1 cellular context compared by ENCODE assay signal in the genomic region with DNA sequence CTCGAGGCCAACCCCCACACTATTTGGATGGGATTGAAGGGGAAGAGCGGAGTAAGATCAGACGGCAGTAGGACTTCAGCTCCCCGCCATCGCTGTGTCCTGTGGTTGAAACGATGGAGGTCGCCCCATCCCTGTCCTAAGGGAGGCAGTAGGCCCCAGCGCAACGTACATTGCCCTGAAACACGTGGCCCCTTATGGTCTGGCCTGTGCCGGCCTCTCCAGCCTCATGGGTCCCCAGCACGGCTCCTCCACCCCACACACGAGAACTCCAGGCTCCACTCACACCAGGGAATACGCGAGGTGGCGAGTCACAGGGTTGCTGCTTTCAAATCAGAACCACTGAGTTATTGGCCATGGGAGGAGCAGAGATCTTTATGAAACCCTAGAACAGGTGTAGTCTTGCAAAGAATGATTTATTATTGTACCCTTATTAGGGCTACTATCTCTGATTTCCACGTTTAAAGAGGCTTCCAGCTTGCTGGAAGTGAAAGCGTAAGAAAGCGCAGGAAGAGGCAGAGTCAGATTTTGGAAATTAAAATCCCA.
TF ChIP-seq lines count a peak whose summit lies in the region.

No MANE protein-coding gene starts in this region.

TF ChIP-seq in HepG2, 621 proteins besides CTCF, POLR2A, EP300 and RAD21 (continued from another document and continues in another):
- TF ChIP-seq, protein P1, sequence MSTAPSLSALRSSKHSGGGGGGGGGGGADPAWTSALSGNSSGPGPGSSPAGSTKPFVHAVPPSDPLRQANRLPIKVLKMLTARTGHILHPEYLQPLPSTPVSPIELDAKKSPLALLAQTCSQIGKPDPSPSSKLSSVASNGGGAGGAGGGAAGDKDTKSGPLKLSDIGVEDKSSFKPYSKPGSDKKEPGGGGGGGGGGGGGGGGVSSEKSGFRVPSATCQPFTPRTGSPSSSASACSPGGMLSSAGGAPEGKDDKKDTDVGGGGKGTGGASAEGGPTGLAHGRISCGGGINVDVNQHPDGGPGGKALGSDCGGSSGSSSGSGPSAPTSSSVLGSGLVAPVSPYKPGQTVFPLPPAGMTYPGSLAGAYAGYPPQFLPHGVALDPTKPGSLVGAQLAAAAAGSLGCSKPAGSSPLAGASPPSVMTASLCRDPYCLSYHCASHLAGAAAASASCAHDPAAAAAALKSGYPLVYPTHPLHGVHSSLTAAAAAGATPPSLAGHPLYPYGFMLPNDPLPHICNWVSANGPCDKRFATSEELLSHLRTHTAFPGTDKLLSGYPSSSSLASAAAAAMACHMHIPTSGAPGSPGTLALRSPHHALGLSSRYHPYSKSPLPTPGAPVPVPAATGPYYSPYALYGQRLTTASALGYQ (CRISPR knock-in tag; IDR thresholded peaks at IDR 0.05) = 0 out of 2 replicates have a peak, but pooled peaks have one; percentile 42
- TF ChIP-seq ZNF781 (CRISPR knock-in tag; IDR thresholded peaks at IDR 0.05; ENCODE audit: borderline replicate concordance, not compliant biosample characterization) (no peak), ZFP36L1 (CRISPR knock-in tag; IDR thresholded peaks at IDR 0.05) (peak; percentile 78; the same call in 1 of the 2 replicates), ZFP36 (IDR thresholded peaks at IDR 0.05; ENCODE audit: borderline replicate concordance, low read depth, low read length, partially characterized antibody) (no peak), NPAS2 (CRISPR knock-in tag; IDR thresholded peaks at IDR 0.05; ENCODE audit: borderline replicate concordance) (no peak), FIP1L1 (IDR thresholded peaks at IDR 0.05; ENCODE audit: borderline replicate concordance, insufficient read depth, low read depth, low read length) (no peak), ZNF224 (CRISPR knock-in tag; IDR thresholded peaks at IDR 0.05) (no peak), KLF12 (CRISPR knock-in tag; IDR thresholded peaks at IDR 0.05; ENCODE audit: borderline replicate concordance) (peak; percentile 95), RARG (CRISPR knock-in tag; IDR thresholded peaks at IDR 0.05; ENCODE audit: low read depth) (no peak), ZNF614 (CRISPR knock-in tag; IDR thresholded peaks at IDR 0.05; ENCODE audit: borderline replicate concordance) (no peak; the same call in 1 of the 2 replicates), MAZ (IDR thresholded peaks at IDR 0.05; ENCODE audit: borderline replicate concordance, low read depth, low read length) (no peak), MAZ (CRISPR knock-in tag; IDR thresholded peaks at IDR 0.05; ENCODE audit: low read depth) (no peak; the same call in 1 of the 2 replicates), FOSL2 (CRISPR knock-in tag; IDR thresholded peaks at IDR 0.05) (no peak; the same call in 1 of the 2 replicates), ZNF577 (CRISPR knock-in tag; IDR thresholded peaks at IDR 0.05; ENCODE audit: borderline replicate concordance, low read depth) (0 out of 2 replicates have a peak, but pooled peaks have one; percentile 21), CEBPB (IDR thresholded peaks at IDR 0.05; ENCODE audit: borderline replicate concordance, low read depth, low read length) (no peak), TOE1 (CRISPR knock-in tag; IDR thresholded peaks at IDR 0.05) (no peak; the same call in 1 of the 2 replicates), ZNF143 (CRISPR knock-in tag; IDR thresholded peaks at IDR 0.05) (0 out of 2 replicates have a peak, but pooled peaks have one; percentile 14), ZFP62 (CRISPR knock-in tag; IDR thresholded peaks at IDR 0.05) (no peak), KLF6 (CRISPR knock-in tag; IDR thresholded peaks at IDR 0.05) (no peak; the same call in 1 of the 2 replicates), TSC22D2 (CRISPR knock-in tag; IDR thresholded peaks at IDR 0.05; ENCODE audit: borderline replicate concordance) (peak; percentile 43; the same call in 1 of the 2 replicates), ESRRA (CRISPR knock-in tag; IDR thresholded peaks at IDR 0.05; ENCODE audit: low read depth) (peak; percentile 2; the same call in 1 of the 2 replicates)
- TF ChIP-seq, protein P2, sequence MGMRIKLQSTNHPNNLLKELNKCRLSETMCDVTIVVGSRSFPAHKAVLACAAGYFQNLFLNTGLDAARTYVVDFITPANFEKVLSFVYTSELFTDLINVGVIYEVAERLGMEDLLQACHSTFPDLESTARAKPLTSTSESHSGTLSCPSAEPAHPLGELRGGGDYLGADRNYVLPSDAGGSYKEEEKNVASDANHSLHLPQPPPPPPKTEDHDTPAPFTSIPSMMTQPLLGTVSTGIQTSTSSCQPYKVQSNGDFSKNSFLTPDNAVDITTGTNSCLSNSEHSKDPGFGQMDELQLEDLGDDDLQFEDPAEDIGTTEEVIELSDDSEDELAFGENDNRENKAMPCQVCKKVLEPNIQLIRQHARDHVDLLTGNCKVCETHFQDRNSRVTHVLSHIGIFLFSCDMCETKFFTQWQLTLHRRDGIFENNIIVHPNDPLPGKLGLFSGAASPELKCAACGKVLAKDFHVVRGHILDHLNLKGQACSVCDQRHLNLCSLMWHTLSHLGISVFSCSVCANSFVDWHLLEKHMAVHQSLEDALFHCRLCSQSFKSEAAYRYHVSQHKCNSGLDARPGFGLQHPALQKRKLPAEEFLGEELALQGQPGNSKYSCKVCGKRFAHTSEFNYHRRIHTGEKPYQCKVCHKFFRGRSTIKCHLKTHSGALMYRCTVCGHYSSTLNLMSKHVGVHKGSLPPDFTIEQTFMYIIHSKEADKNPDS (CRISPR knock-in tag; IDR thresholded peaks at IDR 0.05) = 0 out of 2 replicates have a peak, but pooled peaks have one; percentile 20
- TF ChIP-seq, protein P3, sequence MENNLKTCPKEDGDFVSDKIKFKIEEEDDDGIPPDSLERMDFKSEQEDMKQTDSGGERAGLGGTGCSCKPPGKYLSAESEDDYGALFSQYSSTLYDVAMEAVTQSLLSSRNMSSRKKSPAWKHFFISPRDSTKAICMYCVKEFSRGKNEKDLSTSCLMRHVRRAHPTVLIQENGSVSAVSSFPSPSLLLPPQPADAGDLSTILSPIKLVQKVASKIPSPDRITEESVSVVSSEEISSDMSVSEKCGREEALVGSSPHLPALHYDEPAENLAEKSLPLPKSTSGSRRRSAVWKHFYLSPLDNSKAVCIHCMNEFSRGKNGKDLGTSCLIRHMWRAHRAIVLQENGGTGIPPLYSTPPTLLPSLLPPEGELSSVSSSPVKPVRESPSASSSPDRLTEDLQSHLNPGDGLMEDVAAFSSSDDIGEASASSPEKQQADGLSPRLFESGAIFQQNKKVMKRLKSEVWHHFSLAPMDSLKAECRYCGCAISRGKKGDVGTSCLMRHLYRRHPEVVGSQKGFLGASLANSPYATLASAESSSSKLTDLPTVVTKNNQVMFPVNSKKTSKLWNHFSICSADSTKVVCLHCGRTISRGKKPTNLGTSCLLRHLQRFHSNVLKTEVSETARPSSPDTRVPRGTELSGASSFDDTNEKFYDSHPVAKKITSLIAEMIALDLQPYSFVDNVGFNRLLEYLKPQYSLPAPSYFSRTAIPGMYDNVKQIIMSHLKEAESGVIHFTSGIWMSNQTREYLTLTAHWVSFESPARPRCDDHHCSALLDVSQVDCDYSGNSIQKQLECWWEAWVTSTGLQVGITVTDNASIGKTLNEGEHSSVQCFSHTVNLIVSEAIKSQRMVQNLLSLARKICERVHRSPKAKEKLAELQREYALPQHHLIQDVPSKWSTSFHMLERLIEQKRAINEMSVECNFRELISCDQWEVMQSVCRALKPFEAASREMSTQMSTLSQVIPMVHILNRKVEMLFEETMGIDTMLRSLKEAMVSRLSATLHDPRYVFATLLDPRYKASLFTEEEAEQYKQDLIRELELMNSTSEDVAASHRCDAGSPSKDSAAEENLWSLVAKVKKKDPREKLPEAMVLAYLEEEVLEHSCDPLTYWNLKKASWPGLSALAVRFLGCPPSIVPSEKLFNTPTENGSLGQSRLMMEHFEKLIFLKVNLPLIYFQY (CRISPR knock-in tag; IDR thresholded peaks at IDR 0.05; ENCODE audit: borderline replicate concordance) = 0 out of 2 replicates have a peak, but pooled peaks have one; percentile 8
- TF ChIP-seq, protein P4, sequence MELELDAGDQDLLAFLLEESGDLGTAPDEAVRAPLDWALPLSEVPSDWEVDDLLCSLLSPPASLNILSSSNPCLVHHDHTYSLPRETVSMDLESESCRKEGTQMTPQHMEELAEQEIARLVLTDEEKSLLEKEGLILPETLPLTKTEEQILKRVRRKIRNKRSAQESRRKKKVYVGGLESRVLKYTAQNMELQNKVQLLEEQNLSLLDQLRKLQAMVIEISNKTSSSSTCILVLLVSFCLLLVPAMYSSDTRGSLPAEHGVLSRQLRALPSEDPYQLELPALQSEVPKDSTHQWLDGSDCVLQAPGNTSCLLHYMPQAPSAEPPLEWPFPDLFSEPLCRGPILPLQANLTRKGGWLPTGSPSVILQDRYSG (CRISPR knock-in tag; IDR thresholded peaks at IDR 0.05) = peak; percentile 33; the same call in 1 of the 2 replicates
- TF ChIP-seq, protein P5, sequence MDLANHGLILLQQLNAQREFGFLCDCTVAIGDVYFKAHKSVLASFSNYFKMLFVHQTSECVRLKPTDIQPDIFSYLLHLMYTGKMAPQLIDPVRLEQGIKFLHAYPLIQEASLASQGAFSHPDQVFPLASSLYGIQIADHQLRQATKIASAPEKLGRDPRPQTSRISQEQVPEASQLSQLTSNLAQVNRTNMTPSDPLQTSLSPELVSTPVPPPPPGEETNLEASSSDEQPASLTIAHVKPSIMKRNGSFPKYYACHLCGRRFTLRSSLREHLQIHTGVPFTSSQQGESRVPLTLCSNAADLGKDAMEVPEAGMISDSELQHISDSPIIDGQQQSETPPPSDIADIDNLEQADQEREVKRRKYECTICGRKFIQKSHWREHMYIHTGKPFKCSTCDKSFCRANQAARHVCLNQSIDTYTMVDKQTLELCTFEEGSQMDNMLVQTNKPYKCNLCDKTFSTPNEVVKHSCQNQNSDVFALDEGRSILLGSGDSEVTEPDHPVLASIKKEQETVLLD (CRISPR knock-in tag; IDR thresholded peaks at IDR 0.05; ENCODE audit: low read depth) = 0 out of 2 replicates have a peak, but pooled peaks have one; percentile 15
- TF ChIP-seq, protein P6, sequence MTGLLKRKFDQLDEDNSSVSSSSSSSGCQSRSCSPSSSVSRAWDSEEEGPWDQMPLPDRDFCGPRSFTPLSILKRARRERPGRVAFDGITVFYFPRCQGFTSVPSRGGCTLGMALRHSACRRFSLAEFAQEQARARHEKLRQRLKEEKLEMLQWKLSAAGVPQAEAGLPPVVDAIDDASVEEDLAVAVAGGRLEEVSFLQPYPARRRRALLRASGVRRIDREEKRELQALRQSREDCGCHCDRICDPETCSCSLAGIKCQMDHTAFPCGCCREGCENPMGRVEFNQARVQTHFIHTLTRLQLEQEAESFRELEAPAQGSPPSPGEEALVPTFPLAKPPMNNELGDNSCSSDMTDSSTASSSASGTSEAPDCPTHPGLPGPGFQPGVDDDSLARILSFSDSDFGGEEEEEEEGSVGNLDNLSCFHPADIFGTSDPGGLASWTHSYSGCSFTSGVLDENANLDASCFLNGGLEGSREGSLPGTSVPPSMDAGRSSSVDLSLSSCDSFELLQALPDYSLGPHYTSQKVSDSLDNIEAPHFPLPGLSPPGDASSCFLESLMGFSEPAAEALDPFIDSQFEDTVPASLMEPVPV (CRISPR knock-in tag; IDR thresholded peaks at IDR 0.05) = peak; percentile 49
- TF ChIP-seq, protein P7, sequence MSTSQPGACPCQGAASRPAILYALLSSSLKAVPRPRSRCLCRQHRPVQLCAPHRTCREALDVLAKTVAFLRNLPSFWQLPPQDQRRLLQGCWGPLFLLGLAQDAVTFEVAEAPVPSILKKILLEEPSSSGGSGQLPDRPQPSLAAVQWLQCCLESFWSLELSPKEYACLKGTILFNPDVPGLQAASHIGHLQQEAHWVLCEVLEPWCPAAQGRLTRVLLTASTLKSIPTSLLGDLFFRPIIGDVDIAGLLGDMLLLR (CRISPR knock-in tag; IDR thresholded peaks at IDR 0.05) = 0 out of 2 replicates have a peak, but pooled peaks have one; percentile 19
- TF ChIP-seq, protein P8, sequence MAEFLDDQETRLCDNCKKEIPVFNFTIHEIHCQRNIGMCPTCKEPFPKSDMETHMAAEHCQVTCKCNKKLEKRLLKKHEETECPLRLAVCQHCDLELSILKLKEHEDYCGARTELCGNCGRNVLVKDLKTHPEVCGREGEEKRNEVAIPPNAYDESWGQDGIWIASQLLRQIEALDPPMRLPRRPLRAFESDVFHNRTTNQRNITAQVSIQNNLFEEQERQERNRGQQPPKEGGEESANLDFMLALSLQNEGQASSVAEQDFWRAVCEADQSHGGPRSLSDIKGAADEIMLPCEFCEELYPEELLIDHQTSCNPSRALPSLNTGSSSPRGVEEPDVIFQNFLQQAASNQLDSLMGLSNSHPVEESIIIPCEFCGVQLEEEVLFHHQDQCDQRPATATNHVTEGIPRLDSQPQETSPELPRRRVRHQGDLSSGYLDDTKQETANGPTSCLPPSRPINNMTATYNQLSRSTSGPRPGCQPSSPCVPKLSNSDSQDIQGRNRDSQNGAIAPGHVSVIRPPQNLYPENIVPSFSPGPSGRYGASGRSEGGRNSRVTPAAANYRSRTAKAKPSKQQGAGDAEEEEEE (CRISPR knock-in tag; IDR thresholded peaks at IDR 0.05; ENCODE audit: borderline replicate concordance) = 0 out of 2 replicates have a peak, but pooled peaks have one; percentile 90
- TF ChIP-seq, protein P9, sequence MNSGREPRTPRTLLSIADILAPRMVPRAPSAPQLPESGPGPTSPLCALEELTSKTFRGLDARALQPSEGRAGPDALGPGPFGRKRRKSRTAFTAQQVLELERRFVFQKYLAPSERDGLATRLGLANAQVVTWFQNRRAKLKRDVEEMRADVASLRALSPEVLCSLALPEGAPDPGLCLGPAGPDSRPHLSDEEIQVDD (CRISPR knock-in tag; IDR thresholded peaks at IDR 0.05; ENCODE audit: borderline replicate concordance) = peak; percentile 57; the same call in 1 of the 2 replicates
- TF ChIP-seq, protein P10, sequence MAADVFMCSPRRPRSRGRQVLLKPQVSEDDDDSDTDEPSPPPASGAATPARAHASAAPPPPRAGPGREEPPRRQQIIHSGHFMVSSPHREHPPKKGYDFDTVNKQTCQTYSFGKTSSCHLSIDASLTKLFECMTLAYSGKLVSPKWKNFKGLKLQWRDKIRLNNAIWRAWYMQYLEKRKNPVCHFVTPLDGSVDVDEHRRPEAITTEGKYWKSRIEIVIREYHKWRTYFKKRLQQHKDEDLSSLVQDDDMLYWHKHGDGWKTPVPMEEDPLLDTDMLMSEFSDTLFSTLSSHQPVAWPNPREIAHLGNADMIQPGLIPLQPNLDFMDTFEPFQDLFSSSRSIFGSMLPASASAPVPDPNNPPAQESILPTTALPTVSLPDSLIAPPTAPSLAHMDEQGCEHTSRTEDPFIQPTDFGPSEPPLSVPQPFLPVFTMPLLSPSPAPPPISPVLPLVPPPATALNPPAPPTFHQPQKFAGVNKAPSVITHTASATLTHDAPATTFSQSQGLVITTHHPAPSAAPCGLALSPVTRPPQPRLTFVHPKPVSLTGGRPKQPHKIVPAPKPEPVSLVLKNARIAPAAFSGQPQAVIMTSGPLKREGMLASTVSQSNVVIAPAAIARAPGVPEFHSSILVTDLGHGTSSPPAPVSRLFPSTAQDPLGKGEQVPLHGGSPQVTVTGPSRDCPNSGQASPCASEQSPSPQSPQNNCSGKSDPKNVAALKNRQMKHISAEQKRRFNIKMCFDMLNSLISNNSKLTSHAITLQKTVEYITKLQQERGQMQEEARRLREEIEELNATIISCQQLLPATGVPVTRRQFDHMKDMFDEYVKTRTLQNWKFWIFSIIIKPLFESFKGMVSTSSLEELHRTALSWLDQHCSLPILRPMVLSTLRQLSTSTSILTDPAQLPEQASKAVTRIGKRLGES (CRISPR knock-in tag; IDR thresholded peaks at IDR 0.05; ENCODE audit: borderline replicate concordance) = 0 out of 2 replicates have a peak, but pooled peaks have one; percentile 42
